In the genomic region with DNA sequence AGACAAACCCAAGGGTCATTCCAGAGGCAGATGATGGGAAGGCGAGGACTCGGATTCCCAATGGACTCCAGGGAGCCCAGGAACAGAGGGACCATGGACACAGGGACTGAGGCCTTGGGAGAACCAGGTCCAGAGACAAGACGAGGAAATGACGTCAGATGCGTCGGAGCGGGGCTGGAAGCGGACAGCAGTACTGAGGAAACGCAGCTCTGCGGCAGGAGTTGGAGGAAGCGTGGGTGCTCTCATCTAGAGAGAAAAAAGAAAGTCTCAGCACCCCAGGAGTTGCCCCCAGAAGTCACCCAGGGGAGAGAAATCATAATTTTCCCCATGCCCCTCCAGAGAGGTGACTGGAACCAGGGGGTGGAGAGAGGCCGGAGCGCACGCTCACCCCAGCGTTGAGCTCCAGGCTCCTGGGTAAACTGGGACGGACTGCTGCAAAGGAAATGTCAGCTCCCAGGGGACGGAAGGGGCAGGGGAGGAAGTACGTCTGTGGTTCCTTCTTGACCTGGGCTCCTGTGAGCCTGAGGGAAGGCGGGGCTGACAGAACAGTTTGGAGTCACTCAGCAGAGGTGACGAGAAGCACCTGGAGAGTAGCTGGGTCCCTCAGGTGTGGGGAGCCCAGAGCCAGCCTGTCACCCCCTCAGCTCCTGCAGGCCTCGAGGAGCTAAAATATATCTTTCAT, we compare ENCODE assay signal across 21 cellular contexts. TPM values are rescaled to one million over a fixed set of nuclear protein-coding genes. Genes with fewer than 3 reads are reported as not detected.
A peak's percentile ranks its signal among the peaks of the same experiment; 100 is the strongest.
DNase-seq lines count a peak whose midpoint lies in the region; ATAC-seq and TF ChIP-seq lines count a peak whose summit lies in the region.
"Had no signal": no experiment of that assay in that cellular context is flagged by ENCODE, and none has a peak within 500 bp of the region (broad histone marks: within the 10 kb centered on the region; RNA-seq: fewer than 3 reads in every experiment).

No MANE protein-coding gene starts in this region.

- peaks cover 30% of the 10 kb centered on the region for H3K4me1 Mint-ChIP-seq in nephron progenitor cell
- H3K4me1 Mint-ChIP-seq in type B pancreatic cell (ENCODE audit: unreplicated experiment) = peaks cover 13% of the 10 kb centered on the region
- H3K4me1 Mint-ChIP-seq in activated CD8-positive, alpha-beta T cell treated with anti-CD3 and anti-CD28 coated beads, Interleukin-2, amount 10 ng/mL, durations not matched to agents 7 days and 5 days (ENCODE audit: low read depth) = no peaks in the 10 kb centered on the region

- TF ChIP-seq CTCF in nephron progenitor cell (IDR thresholded peaks at IDR 0.05) (no peak), type B pancreatic cell (conservative IDR thresholded peaks at IDR 0.05) (no peak)

- H3K27ac Mint-ChIP-seq in nephron progenitor cell (peak overlapping the region; percentile 64), type B pancreatic cell (peak overlapping the region; percentile 48)
- H3K27ac Mint-ChIP-seq in activated CD8-positive, alpha-beta T cell treated with anti-CD3 and anti-CD28 coated beads, Interleukin-2, amount 10 ng/mL, durations not matched to agents 7 days and 5 days = no peak overlapping the region

- CTCF ChIA-PET in activated CD8-positive, alpha-beta T cell treated with anti-CD3 and anti-CD28 coated beads, Interleukin-2, amount 10 ng/mL, durations not matched to agents 7 days and 5 days (lab: Charles Lee) = interaction anchor here (1.2 to 1.3 kb wide), 2 partner anchors 46 to 223 kb away, joined by 4 to 5 read pairs; no protein-coding TSS in a partner anchor

- H3K4me3 Mint-ChIP-seq in nephron progenitor cell = no peak overlapping the region
- no peak overlapping the region for H3K4me3 Mint-ChIP-seq in type B pancreatic cell
- H3K4me3 Mint-ChIP-seq in activated CD8-positive, alpha-beta T cell treated with anti-CD3 and anti-CD28 coated beads, Interleukin-2, amount 10 ng/mL, durations not matched to agents 7 days and 5 days = no peak overlapping the region
- H3K4me3 Mint-ChIP-seq: CD4-positive, alpha-beta memory T cell had no signal

- H3K9me3 Mint-ChIP-seq in nephron progenitor cell (peaks cover under 1% of the 10 kb centered on the region), type B pancreatic cell (peaks cover 8% of the 10 kb centered on the region)
- no peaks in the 10 kb centered on the region for H3K9me3 Mint-ChIP-seq in activated CD8-positive, alpha-beta T cell treated with anti-CD3 and anti-CD28 coated beads, Interleukin-2, amount 10 ng/mL, durations not matched to agents 7 days and 5 days (ENCODE audit: insufficient read depth)

- POLR2A ChIA-PET in activated CD8-positive, alpha-beta T cell treated with anti-CD3 and anti-CD28 coated beads, Interleukin-2, amount 10 ng/mL, durations not matched to agents 7 days and 5 days (lab: Charles Lee) = no interaction called here

- intact Hi-C loops in left cardiac atrium (cut with DNase I) = no loop called here
- intact Hi-C loops in Right ventricle myocardium superior (cut with DNase I) = no loop called here

- peak; percentile 29 for DNase-seq in left cardiac atrium
- no peak for DNase-seq in Right ventricle myocardium superior
- peak; percentile 18 for DNase-seq in UCSD-AML1 (lab: John Stamatoyannopoulos, UW; ENCODE audit: unreplicated experiment)
- DNase-seq in nephron progenitor cell = no peak
- no peak for DNase-seq in type B pancreatic cell (ENCODE audit: extremely low spot score, unreplicated experiment)
- DNase-seq in activated CD8-positive, alpha-beta T cell treated with anti-CD3 and anti-CD28 coated beads, Interleukin-2, amount 10 ng/mL, durations not matched to agents 7 days and 5 days = no peak
- DNase-seq in NCI-H226 = no peak
- DNase-seq: CD4-positive, alpha-beta memory T cell; COR-L47; DMS53; MV-4-11; NCI-H1105 treated with DMSO at 0.1 percent for 48 hours; NCI-H146; NCI-H1930; NCI-H2107; NCI-H446 treated with DMSO at 0.1 percent for 48 hours; NCI-H526 treated with DMSO at 0.1 percent for 48 hours; RPMI8226; SHP77 treated with DMSO at 0.1 percent for 48 hours had no signal

- H3K27me3 Mint-ChIP-seq in nephron progenitor cell (ENCODE audit: low read depth, poor library complexity) = peaks cover 10% of the 10 kb centered on the region
- peaks cover 2% of the 10 kb centered on the region for H3K27me3 Mint-ChIP-seq in type B pancreatic cell
- peaks cover 12% of the 10 kb centered on the region for H3K27me3 Mint-ChIP-seq in activated CD8-positive, alpha-beta T cell treated with anti-CD3 and anti-CD28 coated beads, Interleukin-2, amount 10 ng/mL, durations not matched to agents 7 days and 5 days (ENCODE audit: low read depth)

- H3K36me3 Mint-ChIP-seq in nephron progenitor cell (ENCODE audit: low read depth) = no peaks in the 10 kb centered on the region
- H3K36me3 Mint-ChIP-seq in type B pancreatic cell = peaks cover under 1% of the 10 kb centered on the region
- no peaks in the 10 kb centered on the region for H3K36me3 Mint-ChIP-seq in activated CD8-positive, alpha-beta T cell treated with anti-CD3 and anti-CD28 coated beads, Interleukin-2, amount 10 ng/mL, durations not matched to agents 7 days and 5 days (ENCODE audit: low read depth)
- H3K36me3 Mint-ChIP-seq: CD4-positive, alpha-beta memory T cell had no signal

- peak in 1 of 2 donors; percentile 24 for ATAC-seq in left cardiac atrium
- ATAC-seq in Right ventricle myocardium superior (ENCODE audit: poor library complexity) = no peak
- ATAC-seq in activated CD8-positive, alpha-beta T cell treated with anti-CD3 and anti-CD28 coated beads, Interleukin-2, amount 10 ng/mL, durations not matched to agents 7 days and 5 days = no peak
- no peak for ATAC-seq in esophagus mucosa

RNA-seq across cellular contexts. Expression of a gene that starts 44.7 kb away (rescaled TPM):
- total RNA-seq in left cardiac atrium (1 to 10 TPM; 3.7 to 7.8 TPM), Right ventricle myocardium superior (2.7 TPM), type B pancreatic cell (ENCODE audit: low replicate concordance) (4.4 and 7.2 TPM in 2 replicates), esophagus mucosa (2.6 TPM)
- 10 to 100 TPM; 84.0 to 90.8 TPM for total RNA-seq in activated CD8-positive, alpha-beta T cell treated with anti-CD3 and anti-CD28 coated beads, Interleukin-2, amount 10 ng/mL, durations not matched to agents 7 days and 5 days
- total RNA-seq: LHCN-M2 had no signal

RNA-seq across cellular contexts. Expression of a gene that starts 56.5 kb away (rescaled TPM):
- total RNA-seq in left cardiac atrium = 1 to 10 TPM; 3.2 to 8.0 TPM
- total RNA-seq in Right ventricle myocardium superior = 3.4 TPM
- total RNA-seq in type B pancreatic cell (ENCODE audit: low replicate concordance) = 3.3 and 3.4 TPM in 2 replicates
- 10 to 100 TPM; 72.4 to 74.5 TPM for total RNA-seq in activated CD8-positive, alpha-beta T cell treated with anti-CD3 and anti-CD28 coated beads, Interleukin-2, amount 10 ng/mL, durations not matched to agents 7 days and 5 days
- total RNA-seq in esophagus mucosa = 1.6 TPM

Comparison
In these comparisons a context has a peak if more than half of its experiments do, and no peak if none do; other contexts are left out.
1. DNase-seq: peak in left cardiac atrium (single experiment) and UCSD-AML1 (single experiment); none in Right ventricle myocardium superior (single experiment), nephron progenitor cell (single experiment), type B pancreatic cell (single experiment), activated CD8-positive, alpha-beta T cell treated with anti-CD3 and anti-CD28 coated beads, Interleukin-2, amount 10 ng/mL, durations not matched to agents 7 days and 5 days (single experiment) and NCI-H226 (single experiment).
2. RNA of a gene that starts 44.7 kb away (total RNA-seq): 84.0 to 90.8 TPM in activated CD8-positive, alpha-beta T cell treated with anti-CD3 and anti-CD28 coated beads, Interleukin-2, amount 10 ng/mL, durations not matched to agents 7 days and 5 days; 3.7 to 7.8 TPM in left cardiac atrium, 4.4 to 7.2 TPM in type B pancreatic cell, 2.7 TPM in Right ventricle myocardium superior (single experiment) and 2.6 TPM in esophagus mucosa (single experiment); every median in the first group is over 4 times any median in the second.
3. RNA of a gene that starts 56.5 kb away (total RNA-seq): 72.4 to 74.5 TPM in activated CD8-positive, alpha-beta T cell treated with anti-CD3 and anti-CD28 coated beads, Interleukin-2, amount 10 ng/mL, durations not matched to agents 7 days and 5 days; 3.2 to 8.0 TPM in left cardiac atrium, 3.4 TPM in Right ventricle myocardium superior (single experiment), 3.3 to 3.4 TPM in type B pancreatic cell and 1.6 TPM in esophagus mucosa (single experiment); every median in the first group is over 4 times any median in the second.